Comparison of ENCODE assay signal across 8 cellular contexts in genomic region chr1:7117599-7118281, GRCh38.
DNase-seq lines count a peak whose midpoint lies in the region; ATAC-seq, FAIRE-seq and TF ChIP-seq lines count a peak whose summit lies in the region.

No MANE protein-coding gene starts in this region.

- no peaks in the 10 kb centered on the region for H3K36me3 ChIP-seq in small intestine (ENCODE audit: control insufficient read depth in 2 of 2, insufficient read depth in 2 of 2, low read length in 2 of 2)

- H3K9me3 ChIP-seq in small intestine (ENCODE audit: control insufficient read depth, low read depth) = no peaks in the 10 kb centered on the region

- no peak overlapping the region for H3K4me3 ChIP-seq in small intestine (ENCODE audit: low read depth in 1 of 2, low read length in 2 of 2)

- CTCF ChIA-PET in RWPE1 (lab: Yijun Ruan, JAX) = interaction anchor here (0.5 to 1.0 kb wide), 2 partner anchors 48 to 940 kb away, joined by 4 to 5 read pairs; no protein-coding TSS in a partner anchor

- no peaks in the 10 kb centered on the region for H3K4me1 ChIP-seq in small intestine (ENCODE audit: control insufficient read depth in 2 of 2, insufficient read depth in 1 of 2, low read depth in 1 of 2, low read length in 1 of 2)

- POLR2A ChIA-PET in RWPE1 (lab: Yijun Ruan, JAX; ENCODE audit: low non-redundant PET) = no interaction called here

- ATAC-seq in stimulated activated naive CD8-positive, alpha-beta T cell treated with anti-CD3 and anti-CD28 coated beads, Interleukin-15, Interleukin-2, amounts not matched to agents 100 U/mL and 50 U/mL, for 24 hours = no peak
- no peak for ATAC-seq in HG02571 (IDR thresholded peaks at IDR 0.05; ENCODE audit: unreplicated experiment)

- H3K27ac ChIP-seq in RWPE1 (peak overlapping the region; percentile 89), small intestine (ENCODE audit: low read depth in 1 of 2, low read length in 1 of 2) (no peak overlapping the region)

- no peak; the same call in 1 of the 2 replicates for TF ChIP-seq CTCF in RWPE1 (conservative IDR thresholded peaks at IDR 0.05; ENCODE audit: low read depth)

- no peak for FAIRE-seq in small intestine (lab: Jason Lieb, UNC)

- peak; percentile 23 for DNase-seq in NCI-H2107 treated with DMSO at 0.1 percent for 48 hours (lab: John Stamatoyannopoulos, UW; ENCODE audit: unreplicated experiment)
- no peak for DNase-seq in NCI-H2107 (lab: John Stamatoyannopoulos, UW)
- DNase-seq in RWPE1 (ENCODE audit: low spot score) = peak; percentile 80
- peak; percentile 92 for DNase-seq in glomerular visceral epithelial cell (ENCODE audit: extremely low spot score)
- peak; percentile 5 for DNase-seq in small intestine
- no peak for DNase-seq in activated T-cell treated with anti-CD3 and anti-CD28 coated beads, Interleukin-2, amount 50 U/mL, for 1 hour
- DNase-seq in stimulated activated naive CD8-positive, alpha-beta T cell treated with anti-CD3 and anti-CD28 coated beads, Interleukin-15, Interleukin-2, amounts not matched to agents 100 U/mL and 50 U/mL, for 24 hours = no peak

- no peaks in the 10 kb centered on the region for H3K27me3 ChIP-seq in small intestine (ENCODE audit: control insufficient read depth in 2 of 2, insufficient read depth in 2 of 2, low read length in 2 of 2)

- WGBS in small intestine, 3 donors = 29 to 34% (median 32%) methylated on average over 11 of the region's 11 CpGs

Comparison
In these comparisons a context has a peak if more than half of its experiments do, and no peak if none do; other contexts are left out.
1. DNase-seq: peak in NCI-H2107 treated with DMSO at 0.1 percent for 48 hours (single experiment), RWPE1 (single experiment), glomerular visceral epithelial cell (single experiment) and small intestine (single experiment); none in NCI-H2107 (single experiment), activated T-cell treated with anti-CD3 and anti-CD28 coated beads, Interleukin-2, amount 50 U/mL, for 1 hour (single experiment) and stimulated activated naive CD8-positive, alpha-beta T cell treated with anti-CD3 and anti-CD28 coated beads, Interleukin-15, Interleukin-2, amounts not matched to agents 100 U/mL and 50 U/mL, for 24 hours (single experiment).